In the genomic region with DNA sequence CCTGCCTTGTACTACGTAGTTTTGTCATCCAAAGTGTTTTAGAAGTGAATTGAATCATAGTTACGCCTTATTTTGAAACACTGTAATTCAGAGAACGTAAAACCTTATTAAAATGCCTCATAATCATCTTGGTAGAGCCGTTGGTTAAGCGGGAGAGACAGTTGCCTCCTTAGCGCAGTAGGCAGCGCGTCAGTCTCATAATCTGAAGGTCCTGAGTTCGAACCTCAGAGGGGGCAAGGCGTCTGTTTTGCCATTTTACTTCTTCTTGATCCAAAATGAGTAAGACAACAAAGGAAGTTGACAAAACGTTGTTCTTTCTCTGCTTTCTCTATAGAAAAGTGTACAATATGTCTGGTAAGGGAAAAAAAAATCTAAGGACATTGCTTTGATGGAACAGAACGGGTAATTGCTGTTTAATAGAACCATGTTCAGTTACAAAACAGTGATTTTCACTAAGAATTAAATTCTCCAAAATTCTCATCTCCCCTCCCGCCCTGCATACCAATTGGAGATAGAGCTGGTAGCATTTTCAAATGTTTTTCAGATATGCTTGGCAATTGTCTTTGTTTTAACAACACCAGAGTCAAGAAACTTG, we compare ENCODE assay signal across 1 cellular context.
TF ChIP-seq lines count a peak whose summit lies in the region.

No MANE protein-coding gene starts in this region.

TF ChIP-seq in HepG2, 621 proteins besides CTCF, POLR2A, EP300 and RAD21 (continued from another document and continues in another):
- TF ChIP-seq, protein P1, sequence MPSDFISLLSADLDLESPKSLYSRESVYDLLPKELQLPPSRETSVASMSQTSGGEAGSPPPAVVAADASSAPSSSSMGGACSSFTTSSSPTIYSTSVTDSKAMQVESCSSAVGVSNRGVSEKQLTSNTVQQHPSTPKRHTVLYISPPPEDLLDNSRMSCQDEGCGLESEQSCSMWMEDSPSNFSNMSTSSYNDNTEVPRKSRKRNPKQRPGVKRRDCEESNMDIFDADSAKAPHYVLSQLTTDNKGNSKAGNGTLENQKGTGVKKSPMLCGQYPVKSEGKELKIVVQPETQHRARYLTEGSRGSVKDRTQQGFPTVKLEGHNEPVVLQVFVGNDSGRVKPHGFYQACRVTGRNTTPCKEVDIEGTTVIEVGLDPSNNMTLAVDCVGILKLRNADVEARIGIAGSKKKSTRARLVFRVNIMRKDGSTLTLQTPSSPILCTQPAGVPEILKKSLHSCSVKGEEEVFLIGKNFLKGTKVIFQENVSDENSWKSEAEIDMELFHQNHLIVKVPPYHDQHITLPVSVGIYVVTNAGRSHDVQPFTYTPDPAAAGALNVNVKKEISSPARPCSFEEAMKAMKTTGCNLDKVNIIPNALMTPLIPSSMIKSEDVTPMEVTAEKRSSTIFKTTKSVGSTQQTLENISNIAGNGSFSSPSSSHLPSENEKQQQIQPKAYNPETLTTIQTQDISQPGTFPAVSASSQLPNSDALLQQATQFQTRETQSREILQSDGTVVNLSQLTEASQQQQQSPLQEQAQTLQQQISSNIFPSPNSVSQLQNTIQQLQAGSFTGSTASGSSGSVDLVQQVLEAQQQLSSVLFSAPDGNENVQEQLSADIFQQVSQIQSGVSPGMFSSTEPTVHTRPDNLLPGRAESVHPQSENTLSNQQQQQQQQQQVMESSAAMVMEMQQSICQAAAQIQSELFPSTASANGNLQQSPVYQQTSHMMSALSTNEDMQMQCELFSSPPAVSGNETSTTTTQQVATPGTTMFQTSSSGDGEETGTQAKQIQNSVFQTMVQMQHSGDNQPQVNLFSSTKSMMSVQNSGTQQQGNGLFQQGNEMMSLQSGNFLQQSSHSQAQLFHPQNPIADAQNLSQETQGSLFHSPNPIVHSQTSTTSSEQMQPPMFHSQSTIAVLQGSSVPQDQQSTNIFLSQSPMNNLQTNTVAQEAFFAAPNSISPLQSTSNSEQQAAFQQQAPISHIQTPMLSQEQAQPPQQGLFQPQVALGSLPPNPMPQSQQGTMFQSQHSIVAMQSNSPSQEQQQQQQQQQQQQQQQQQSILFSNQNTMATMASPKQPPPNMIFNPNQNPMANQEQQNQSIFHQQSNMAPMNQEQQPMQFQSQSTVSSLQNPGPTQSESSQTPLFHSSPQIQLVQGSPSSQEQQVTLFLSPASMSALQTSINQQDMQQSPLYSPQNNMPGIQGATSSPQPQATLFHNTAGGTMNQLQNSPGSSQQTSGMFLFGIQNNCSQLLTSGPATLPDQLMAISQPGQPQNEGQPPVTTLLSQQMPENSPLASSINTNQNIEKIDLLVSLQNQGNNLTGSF (CRISPR knock-in tag; IDR thresholded peaks at IDR 0.05) = no peak
- no peak for TF ChIP-seq ZC3H4 (CRISPR knock-in tag; IDR thresholded peaks at IDR 0.05; ENCODE audit: borderline replicate concordance)
- TF ChIP-seq FLYWCH1 (CRISPR knock-in tag; IDR thresholded peaks at IDR 0.05) = no peak
- TF ChIP-seq ZNF350 (CRISPR knock-in tag; IDR thresholded peaks at IDR 0.05; ENCODE audit: borderline replicate concordance, low read depth) = no peak
- no peak for TF ChIP-seq ZNF432 (CRISPR knock-in tag; IDR thresholded peaks at IDR 0.05; ENCODE audit: borderline replicate concordance)
- TF ChIP-seq, protein P2, sequence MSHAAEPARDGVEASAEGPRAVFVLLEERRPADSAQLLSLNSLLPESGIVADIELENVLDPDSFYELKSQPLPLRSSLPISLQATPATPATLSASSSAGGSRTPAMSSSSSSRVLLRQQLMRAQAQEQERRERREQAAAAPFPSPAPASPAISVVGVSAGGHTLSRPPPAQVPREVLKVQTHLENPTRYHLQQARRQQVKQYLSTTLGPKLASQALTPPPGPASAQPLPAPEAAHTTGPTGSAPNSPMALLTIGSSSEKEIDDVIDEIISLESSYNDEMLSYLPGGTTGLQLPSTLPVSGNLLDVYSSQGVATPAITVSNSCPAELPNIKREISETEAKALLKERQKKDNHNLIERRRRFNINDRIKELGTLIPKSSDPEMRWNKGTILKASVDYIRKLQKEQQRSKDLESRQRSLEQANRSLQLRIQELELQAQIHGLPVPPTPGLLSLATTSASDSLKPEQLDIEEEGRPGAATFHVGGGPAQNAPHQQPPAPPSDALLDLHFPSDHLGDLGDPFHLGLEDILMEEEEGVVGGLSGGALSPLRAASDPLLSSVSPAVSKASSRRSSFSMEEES (CRISPR knock-in tag; IDR thresholded peaks at IDR 0.05) = peak; percentile 40; the same call in 1 of the 2 replicates
- TF ChIP-seq PAX8 (CRISPR knock-in tag; IDR thresholded peaks at IDR 0.05; ENCODE audit: borderline replicate concordance) = no peak
- TF ChIP-seq ZNF660 (CRISPR knock-in tag; IDR thresholded peaks at IDR 0.05; ENCODE audit: borderline replicate concordance, low read depth) = no peak
- TF ChIP-seq DMAP1 (CRISPR knock-in tag; IDR thresholded peaks at IDR 0.05) = no peak
- TF ChIP-seq, protein P3, sequence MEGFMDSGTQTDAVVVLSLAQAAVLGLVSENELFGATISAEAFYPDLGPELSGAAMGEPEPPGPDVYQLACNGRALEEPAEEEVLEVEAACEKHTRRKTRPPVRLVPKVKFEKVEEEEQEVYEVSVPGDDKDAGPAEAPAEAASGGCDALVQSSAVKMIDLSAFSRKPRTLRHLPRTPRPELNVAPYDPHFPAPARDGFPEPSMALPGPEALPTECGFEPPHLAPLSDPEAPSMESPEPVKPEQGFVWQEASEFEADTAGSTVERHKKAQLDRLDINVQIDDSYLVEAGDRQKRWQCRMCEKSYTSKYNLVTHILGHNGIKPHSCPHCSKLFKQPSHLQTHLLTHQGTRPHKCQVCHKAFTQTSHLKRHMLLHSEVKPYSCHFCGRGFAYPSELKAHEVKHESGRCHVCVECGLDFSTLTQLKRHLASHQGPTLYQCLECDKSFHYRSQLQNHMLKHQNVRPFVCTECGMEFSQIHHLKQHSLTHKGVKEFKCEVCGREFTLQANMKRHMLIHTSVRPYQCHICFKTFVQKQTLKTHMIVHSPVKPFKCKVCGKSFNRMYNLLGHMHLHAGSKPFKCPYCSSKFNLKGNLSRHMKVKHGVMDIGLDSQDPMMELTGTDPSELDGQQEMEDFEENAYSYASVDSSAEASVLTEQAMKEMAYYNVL (CRISPR knock-in tag; IDR thresholded peaks at IDR 0.05; ENCODE audit: borderline replicate concordance) = no peak
- peak; percentile 53 for TF ChIP-seq PPARG (CRISPR knock-in tag; conservative IDR thresholded peaks at IDR 0.05)
- TF ChIP-seq, protein P4, sequence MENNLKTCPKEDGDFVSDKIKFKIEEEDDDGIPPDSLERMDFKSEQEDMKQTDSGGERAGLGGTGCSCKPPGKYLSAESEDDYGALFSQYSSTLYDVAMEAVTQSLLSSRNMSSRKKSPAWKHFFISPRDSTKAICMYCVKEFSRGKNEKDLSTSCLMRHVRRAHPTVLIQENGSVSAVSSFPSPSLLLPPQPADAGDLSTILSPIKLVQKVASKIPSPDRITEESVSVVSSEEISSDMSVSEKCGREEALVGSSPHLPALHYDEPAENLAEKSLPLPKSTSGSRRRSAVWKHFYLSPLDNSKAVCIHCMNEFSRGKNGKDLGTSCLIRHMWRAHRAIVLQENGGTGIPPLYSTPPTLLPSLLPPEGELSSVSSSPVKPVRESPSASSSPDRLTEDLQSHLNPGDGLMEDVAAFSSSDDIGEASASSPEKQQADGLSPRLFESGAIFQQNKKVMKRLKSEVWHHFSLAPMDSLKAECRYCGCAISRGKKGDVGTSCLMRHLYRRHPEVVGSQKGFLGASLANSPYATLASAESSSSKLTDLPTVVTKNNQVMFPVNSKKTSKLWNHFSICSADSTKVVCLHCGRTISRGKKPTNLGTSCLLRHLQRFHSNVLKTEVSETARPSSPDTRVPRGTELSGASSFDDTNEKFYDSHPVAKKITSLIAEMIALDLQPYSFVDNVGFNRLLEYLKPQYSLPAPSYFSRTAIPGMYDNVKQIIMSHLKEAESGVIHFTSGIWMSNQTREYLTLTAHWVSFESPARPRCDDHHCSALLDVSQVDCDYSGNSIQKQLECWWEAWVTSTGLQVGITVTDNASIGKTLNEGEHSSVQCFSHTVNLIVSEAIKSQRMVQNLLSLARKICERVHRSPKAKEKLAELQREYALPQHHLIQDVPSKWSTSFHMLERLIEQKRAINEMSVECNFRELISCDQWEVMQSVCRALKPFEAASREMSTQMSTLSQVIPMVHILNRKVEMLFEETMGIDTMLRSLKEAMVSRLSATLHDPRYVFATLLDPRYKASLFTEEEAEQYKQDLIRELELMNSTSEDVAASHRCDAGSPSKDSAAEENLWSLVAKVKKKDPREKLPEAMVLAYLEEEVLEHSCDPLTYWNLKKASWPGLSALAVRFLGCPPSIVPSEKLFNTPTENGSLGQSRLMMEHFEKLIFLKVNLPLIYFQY (CRISPR knock-in tag; IDR thresholded peaks at IDR 0.05; ENCODE audit: borderline replicate concordance) = peak; percentile 62
- TF ChIP-seq, protein P5, sequence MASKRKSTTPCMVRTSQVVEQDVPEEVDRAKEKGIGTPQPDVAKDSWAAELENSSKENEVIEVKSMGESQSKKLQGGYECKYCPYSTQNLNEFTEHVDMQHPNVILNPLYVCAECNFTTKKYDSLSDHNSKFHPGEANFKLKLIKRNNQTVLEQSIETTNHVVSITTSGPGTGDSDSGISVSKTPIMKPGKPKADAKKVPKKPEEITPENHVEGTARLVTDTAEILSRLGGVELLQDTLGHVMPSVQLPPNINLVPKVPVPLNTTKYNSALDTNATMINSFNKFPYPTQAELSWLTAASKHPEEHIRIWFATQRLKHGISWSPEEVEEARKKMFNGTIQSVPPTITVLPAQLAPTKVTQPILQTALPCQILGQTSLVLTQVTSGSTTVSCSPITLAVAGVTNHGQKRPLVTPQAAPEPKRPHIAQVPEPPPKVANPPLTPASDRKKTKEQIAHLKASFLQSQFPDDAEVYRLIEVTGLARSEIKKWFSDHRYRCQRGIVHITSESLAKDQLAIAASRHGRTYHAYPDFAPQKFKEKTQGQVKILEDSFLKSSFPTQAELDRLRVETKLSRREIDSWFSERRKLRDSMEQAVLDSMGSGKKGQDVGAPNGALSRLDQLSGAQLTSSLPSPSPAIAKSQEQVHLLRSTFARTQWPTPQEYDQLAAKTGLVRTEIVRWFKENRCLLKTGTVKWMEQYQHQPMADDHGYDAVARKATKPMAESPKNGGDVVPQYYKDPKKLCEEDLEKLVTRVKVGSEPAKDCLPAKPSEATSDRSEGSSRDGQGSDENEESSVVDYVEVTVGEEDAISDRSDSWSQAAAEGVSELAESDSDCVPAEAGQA (IDR thresholded peaks at IDR 0.05; ENCODE audit: low read depth) = no peak
- TF ChIP-seq, protein P5 (CRISPR knock-in tag; IDR thresholded peaks at IDR 0.05; ENCODE audit: borderline replicate concordance) = no peak
- TF ChIP-seq LCORL (IDR thresholded peaks at IDR 0.05) = no peak
- TF ChIP-seq LCORL (CRISPR knock-in tag; IDR thresholded peaks at IDR 0.05) = no peak
- TF ChIP-seq ISX (CRISPR knock-in tag; conservative IDR thresholded peaks at IDR 0.05) = no peak
- no peak for TF ChIP-seq JUND (CRISPR knock-in tag; IDR thresholded peaks at IDR 0.05)
- no peak for TF ChIP-seq PHB2 (IDR thresholded peaks at IDR 0.05; ENCODE audit: partially characterized antibody)
- TF ChIP-seq ZNF720 (CRISPR knock-in tag; IDR thresholded peaks at IDR 0.05) = no peak
- peak; percentile 81 for TF ChIP-seq THAP11 (CRISPR knock-in tag; IDR thresholded peaks at IDR 0.05)
- peak; percentile 67; the same call in 1 of the 2 replicates for TF ChIP-seq ZNF12 (CRISPR knock-in tag; IDR thresholded peaks at IDR 0.05)
- TF ChIP-seq, protein P6, sequence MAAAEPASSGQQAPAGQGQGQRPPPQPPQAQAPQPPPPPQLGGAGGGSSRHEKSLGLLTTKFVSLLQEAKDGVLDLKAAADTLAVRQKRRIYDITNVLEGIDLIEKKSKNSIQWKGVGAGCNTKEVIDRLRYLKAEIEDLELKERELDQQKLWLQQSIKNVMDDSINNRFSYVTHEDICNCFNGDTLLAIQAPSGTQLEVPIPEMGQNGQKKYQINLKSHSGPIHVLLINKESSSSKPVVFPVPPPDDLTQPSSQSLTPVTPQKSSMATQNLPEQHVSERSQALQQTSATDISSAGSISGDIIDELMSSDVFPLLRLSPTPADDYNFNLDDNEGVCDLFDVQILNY (CRISPR knock-in tag; conservative IDR thresholded peaks at IDR 0.05) = 0 out of 2 replicates have a peak, but pooled peaks have one; percentile 30
- TF ChIP-seq, protein P7, sequence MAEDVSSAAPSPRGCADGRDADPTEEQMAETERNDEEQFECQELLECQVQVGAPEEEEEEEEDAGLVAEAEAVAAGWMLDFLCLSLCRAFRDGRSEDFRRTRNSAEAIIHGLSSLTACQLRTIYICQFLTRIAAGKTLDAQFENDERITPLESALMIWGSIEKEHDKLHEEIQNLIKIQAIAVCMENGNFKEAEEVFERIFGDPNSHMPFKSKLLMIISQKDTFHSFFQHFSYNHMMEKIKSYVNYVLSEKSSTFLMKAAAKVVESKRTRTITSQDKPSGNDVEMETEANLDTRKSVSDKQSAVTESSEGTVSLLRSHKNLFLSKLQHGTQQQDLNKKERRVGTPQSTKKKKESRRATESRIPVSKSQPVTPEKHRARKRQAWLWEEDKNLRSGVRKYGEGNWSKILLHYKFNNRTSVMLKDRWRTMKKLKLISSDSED (CRISPR knock-in tag; IDR thresholded peaks at IDR 0.05) = no peak
- peak; percentile 69; the same call in 1 of the 2 replicates for TF ChIP-seq MED1 (CRISPR knock-in tag; IDR thresholded peaks at IDR 0.05)
- no peak for TF ChIP-seq ZNF891 (CRISPR knock-in tag; IDR thresholded peaks at IDR 0.05)
- TF ChIP-seq MTA3 (CRISPR knock-in tag; IDR thresholded peaks at IDR 0.05) = no peak
- TF ChIP-seq, protein P8, sequence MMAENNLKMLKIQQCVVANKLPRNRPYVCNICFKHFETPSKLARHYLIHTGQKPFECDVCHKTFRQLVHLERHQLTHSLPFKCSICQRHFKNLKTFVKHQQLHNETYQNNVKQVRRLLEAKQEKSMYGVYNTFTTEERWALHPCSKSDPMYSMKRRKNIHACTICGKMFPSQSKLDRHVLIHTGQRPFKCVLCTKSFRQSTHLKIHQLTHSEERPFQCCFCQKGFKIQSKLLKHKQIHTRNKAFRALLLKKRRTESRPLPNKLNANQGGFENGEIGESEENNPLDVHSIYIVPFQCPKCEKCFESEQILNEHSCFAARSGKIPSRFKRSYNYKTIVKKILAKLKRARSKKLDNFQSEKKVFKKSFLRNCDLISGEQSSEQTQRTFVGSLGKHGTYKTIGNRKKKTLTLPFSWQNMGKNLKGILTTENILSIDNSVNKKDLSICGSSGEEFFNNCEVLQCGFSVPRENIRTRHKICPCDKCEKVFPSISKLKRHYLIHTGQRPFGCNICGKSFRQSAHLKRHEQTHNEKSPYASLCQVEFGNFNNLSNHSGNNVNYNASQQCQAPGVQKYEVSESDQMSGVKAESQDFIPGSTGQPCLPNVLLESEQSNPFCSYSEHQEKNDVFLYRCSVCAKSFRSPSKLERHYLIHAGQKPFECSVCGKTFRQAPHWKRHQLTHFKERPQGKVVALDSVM (CRISPR knock-in tag; IDR thresholded peaks at IDR 0.05) = no peak
